In the genomic region with DNA sequence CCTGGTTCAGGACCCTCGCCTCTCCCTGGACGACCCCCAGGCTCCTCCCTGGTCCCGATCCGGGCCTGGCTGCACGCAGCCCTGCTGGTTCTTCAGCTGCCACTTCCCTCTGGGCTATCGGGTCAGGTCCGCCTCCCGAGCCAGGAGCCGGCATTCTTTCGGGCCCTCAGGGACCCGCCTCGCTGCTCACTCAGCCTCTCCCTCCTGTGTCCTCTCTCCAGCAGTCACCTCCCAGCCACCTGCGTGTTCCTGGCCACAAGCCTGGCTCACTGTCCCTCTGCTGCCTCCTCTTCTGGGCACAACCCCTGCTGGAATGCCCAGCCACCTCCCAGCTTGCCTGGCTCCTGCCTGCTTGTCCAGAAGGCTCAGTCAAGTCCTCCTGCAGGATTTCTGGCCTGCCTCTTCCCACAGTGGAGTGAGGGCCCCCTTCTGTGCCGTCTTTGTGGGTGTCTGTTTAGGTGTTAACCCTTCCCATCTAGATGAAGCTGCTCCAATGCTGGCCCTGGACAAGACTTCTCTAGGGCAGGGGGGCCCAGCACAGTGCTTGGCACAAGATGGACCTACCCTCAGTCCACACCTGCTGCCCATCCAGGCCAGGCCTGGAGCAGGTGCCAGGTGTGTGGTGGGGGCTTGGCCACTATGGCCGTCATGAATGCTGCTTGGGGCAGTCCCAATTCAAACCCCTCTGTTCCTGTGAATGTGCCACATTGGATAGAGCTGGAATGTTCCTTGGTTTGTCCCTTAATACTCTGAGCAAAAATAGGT, we compare ENCODE assay signal across 1 cellular context.
TF ChIP-seq lines count a peak whose summit lies in the region.

No MANE protein-coding gene starts in this region.

TF ChIP-seq in H1, 55 proteins besides CTCF, POLR2A, EP300 and RAD21:
- no peak for TF ChIP-seq RNF2 (IDR thresholded peaks at IDR 0.05; ENCODE audit: borderline replicate concordance, low read depth, low read length, missing control alignments, poor library complexity, severe bottlenecking)
- no peak for TF ChIP-seq CREB1 (IDR thresholded peaks at IDR 0.05)
- no peak for TF ChIP-seq SP1 (IDR thresholded peaks at IDR 0.05; ENCODE audit: low read depth, low read length)
- TF ChIP-seq CHD1 (IDR thresholded peaks at IDR 0.05; ENCODE audit: low read depth, low read length), result no peak
- no peak for TF ChIP-seq FOSL1 (IDR thresholded peaks at IDR 0.05; ENCODE audit: insufficient read depth, low read depth, low read length)
- TF ChIP-seq SUZ12 (IDR thresholded peaks at IDR 0.05; ENCODE audit: low read length), result no peak
- TF ChIP-seq MAX (IDR thresholded peaks at IDR 0.05), result no peak
